1 cellular context compared by ENCODE assay signal in the genomic region with DNA sequence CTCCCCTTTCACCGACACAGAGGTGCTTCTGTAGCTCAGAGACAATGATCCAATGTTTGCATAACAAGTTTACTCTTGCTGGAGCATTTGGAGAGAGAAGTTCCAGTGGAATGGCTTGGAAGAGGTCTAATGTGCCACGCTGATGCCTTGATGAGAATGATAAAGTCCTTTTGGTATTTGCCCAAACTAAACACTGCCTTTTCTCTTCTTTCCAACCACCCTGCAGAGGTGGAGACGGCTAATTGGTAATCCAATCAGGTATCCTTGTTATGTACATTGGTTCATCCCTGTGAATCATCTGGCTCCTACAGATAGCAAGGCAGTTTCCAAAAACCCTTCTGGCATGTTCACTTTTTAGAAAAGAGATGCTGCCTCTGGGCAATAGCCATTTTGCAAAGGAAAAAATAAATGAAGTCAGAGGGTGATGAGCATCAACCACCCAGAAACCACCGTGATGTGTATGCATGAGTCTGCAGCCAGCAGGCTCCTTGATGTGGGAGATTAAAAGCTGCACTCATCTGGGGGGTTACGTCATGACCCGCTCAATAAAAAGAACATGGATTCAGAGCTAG.
TF ChIP-seq lines count a peak whose summit lies in the region.

No MANE protein-coding gene starts in this region.

TF ChIP-seq in SK-N-SH, 30 proteins besides CTCF, POLR2A, EP300 and RAD21 (continued from another document):
- TF ChIP-seq, protein P1, sequence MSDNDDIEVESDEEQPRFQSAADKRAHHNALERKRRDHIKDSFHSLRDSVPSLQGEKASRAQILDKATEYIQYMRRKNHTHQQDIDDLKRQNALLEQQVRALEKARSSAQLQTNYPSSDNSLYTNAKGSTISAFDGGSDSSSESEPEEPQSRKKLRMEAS (IDR thresholded peaks at IDR 0.05; ENCODE audit: low read depth), result no peak
- no peak for TF ChIP-seq SMC3 (IDR thresholded peaks at IDR 0.05; ENCODE audit: low read depth, low read length)
- TF ChIP-seq, protein P2, sequence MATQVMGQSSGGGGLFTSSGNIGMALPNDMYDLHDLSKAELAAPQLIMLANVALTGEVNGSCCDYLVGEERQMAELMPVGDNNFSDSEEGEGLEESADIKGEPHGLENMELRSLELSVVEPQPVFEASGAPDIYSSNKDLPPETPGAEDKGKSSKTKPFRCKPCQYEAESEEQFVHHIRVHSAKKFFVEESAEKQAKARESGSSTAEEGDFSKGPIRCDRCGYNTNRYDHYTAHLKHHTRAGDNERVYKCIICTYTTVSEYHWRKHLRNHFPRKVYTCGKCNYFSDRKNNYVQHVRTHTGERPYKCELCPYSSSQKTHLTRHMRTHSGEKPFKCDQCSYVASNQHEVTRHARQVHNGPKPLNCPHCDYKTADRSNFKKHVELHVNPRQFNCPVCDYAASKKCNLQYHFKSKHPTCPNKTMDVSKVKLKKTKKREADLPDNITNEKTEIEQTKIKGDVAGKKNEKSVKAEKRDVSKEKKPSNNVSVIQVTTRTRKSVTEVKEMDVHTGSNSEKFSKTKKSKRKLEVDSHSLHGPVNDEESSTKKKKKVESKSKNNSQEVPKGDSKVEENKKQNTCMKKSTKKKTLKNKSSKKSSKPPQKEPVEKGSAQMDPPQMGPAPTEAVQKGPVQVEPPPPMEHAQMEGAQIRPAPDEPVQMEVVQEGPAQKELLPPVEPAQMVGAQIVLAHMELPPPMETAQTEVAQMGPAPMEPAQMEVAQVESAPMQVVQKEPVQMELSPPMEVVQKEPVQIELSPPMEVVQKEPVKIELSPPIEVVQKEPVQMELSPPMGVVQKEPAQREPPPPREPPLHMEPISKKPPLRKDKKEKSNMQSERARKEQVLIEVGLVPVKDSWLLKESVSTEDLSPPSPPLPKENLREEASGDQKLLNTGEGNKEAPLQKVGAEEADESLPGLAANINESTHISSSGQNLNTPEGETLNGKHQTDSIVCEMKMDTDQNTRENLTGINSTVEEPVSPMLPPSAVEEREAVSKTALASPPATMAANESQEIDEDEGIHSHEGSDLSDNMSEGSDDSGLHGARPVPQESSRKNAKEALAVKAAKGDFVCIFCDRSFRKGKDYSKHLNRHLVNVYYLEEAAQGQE (IDR thresholded peaks at IDR 0.05; ENCODE audit: low read depth, low read length), result no peak
- TF ChIP-seq TCF12 (IDR thresholded peaks at IDR 0.05), result no peak
- no peak for TF ChIP-seq RFX5 (IDR thresholded peaks at IDR 0.05; ENCODE audit: low read length)
- no peak for TF ChIP-seq ZBTB33 (IDR thresholded peaks at IDR 0.05; ENCODE audit: borderline replicate concordance, low read depth)
- TF ChIP-seq JUND (IDR thresholded peaks at IDR 0.05), result no peak
- peak; percentile 22; the same call in 1 of the 2 replicates for TF ChIP-seq FOSL2 (IDR thresholded peaks at IDR 0.05; ENCODE audit: borderline replicate concordance, low read depth)
- no peak for TF ChIP-seq GATA2 (CRISPR knock-in tag; IDR thresholded peaks at IDR 0.05)
- TF ChIP-seq CHD2 (IDR thresholded peaks at IDR 0.05; ENCODE audit: low read length, partially characterized antibody), result no peak
- TF ChIP-seq TAF1 (IDR thresholded peaks at IDR 0.05; ENCODE audit: borderline replicate concordance, low read depth, low read length), result no peak
- TF ChIP-seq TEAD4 (IDR thresholded peaks at IDR 0.05; ENCODE audit: borderline replicate concordance, insufficient read depth), result no peak
